In the genomic region with DNA sequence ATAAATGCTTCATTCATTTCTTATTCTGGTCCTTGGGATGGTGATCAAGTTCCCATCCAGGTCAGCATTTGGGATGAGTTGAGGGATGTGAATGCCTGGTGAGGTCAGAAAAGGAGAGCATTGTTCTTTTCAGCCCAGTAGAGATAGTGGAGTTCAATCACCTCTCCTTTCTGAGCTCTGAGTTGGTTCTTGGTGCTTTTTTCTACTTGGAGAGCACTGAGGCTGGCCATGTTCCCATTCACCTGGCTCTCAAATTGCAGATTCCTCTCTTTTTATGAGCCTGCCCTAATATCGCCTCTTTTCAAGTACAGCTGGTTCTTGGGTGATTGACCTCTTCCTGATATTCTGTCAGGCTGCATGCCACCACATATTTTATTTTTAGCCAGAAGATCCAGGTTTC, we compare ENCODE assay signal across 1 cellular context.
TF ChIP-seq lines count a peak whose summit lies in the region.

No MANE protein-coding gene starts in this region.

TF ChIP-seq in K562, 482 proteins besides CTCF, POLR2A, EP300 and RAD21:
- TF ChIP-seq, protein P1, sequence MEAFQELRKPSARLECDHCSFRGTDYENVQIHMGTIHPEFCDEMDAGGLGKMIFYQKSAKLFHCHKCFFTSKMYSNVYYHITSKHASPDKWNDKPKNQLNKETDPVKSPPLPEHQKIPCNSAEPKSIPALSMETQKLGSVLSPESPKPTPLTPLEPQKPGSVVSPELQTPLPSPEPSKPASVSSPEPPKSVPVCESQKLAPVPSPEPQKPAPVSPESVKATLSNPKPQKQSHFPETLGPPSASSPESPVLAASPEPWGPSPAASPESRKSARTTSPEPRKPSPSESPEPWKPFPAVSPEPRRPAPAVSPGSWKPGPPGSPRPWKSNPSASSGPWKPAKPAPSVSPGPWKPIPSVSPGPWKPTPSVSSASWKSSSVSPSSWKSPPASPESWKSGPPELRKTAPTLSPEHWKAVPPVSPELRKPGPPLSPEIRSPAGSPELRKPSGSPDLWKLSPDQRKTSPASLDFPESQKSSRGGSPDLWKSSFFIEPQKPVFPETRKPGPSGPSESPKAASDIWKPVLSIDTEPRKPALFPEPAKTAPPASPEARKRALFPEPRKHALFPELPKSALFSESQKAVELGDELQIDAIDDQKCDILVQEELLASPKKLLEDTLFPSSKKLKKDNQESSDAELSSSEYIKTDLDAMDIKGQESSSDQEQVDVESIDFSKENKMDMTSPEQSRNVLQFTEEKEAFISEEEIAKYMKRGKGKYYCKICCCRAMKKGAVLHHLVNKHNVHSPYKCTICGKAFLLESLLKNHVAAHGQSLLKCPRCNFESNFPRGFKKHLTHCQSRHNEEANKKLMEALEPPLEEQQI (IDR thresholded peaks at IDR 0.05): no peak
- TF ChIP-seq ZNF551 (CRISPR knock-in tag; IDR thresholded peaks at IDR 0.05) (no peak), TAL1 (IDR thresholded peaks at IDR 0.05) (no peak), ZNF282 (CRISPR knock-in tag; IDR thresholded peaks at IDR 0.05) (no peak), SMARCA4 (IDR thresholded peaks at IDR 0.05) (no peak), KHSRP (IDR thresholded peaks at IDR 0.05) (no peak), KLF13 (tag; IDR thresholded peaks at IDR 0.05; ENCODE audit: borderline replicate concordance, low read depth) (no peak), TRIM24 (IDR thresholded peaks at IDR 0.05) (no peak), ARID1B (IDR thresholded peaks at IDR 0.05) (no peak), SREBF1 (IDR thresholded peaks at IDR 0.05; ENCODE audit: borderline replicate concordance, low read depth, low read length) (no peak), NR2F6 (CRISPR knock-in tag; IDR thresholded peaks at IDR 0.05) (no peak), HNRNPUL1 (IDR thresholded peaks at IDR 0.05; ENCODE audit: low read length) (no peak), BCL6 (CRISPR knock-in tag; IDR thresholded peaks at IDR 0.05) (no peak), HLTF (IDR thresholded peaks at IDR 0.05) (no peak), MIER1 (IDR thresholded peaks at IDR 0.05; ENCODE audit: low read depth) (no peak)
- TF ChIP-seq, protein P2, sequence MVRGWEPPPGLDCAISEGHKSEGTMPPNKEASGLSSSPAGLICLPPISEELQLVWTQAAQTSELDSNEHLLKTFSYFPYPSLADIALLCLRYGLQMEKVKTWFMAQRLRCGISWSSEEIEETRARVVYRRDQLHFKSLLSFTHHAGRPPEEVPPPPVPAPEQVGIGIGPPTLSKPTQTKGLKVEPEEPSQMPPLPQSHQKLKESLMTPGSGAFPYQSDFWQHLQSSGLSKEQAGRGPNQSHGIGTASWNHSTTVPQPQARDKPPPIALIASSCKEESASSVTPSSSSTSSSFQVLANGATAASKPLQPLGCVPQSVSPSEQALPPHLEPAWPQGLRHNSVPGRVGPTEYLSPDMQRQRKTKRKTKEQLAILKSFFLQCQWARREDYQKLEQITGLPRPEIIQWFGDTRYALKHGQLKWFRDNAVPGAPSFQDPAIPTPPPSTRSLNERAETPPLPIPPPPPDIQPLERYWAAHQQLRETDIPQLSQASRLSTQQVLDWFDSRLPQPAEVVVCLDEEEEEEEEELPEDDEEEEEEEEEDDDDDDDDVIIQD (CRISPR knock-in tag; IDR thresholded peaks at IDR 0.05): no peak
- TF ChIP-seq, protein P3, sequence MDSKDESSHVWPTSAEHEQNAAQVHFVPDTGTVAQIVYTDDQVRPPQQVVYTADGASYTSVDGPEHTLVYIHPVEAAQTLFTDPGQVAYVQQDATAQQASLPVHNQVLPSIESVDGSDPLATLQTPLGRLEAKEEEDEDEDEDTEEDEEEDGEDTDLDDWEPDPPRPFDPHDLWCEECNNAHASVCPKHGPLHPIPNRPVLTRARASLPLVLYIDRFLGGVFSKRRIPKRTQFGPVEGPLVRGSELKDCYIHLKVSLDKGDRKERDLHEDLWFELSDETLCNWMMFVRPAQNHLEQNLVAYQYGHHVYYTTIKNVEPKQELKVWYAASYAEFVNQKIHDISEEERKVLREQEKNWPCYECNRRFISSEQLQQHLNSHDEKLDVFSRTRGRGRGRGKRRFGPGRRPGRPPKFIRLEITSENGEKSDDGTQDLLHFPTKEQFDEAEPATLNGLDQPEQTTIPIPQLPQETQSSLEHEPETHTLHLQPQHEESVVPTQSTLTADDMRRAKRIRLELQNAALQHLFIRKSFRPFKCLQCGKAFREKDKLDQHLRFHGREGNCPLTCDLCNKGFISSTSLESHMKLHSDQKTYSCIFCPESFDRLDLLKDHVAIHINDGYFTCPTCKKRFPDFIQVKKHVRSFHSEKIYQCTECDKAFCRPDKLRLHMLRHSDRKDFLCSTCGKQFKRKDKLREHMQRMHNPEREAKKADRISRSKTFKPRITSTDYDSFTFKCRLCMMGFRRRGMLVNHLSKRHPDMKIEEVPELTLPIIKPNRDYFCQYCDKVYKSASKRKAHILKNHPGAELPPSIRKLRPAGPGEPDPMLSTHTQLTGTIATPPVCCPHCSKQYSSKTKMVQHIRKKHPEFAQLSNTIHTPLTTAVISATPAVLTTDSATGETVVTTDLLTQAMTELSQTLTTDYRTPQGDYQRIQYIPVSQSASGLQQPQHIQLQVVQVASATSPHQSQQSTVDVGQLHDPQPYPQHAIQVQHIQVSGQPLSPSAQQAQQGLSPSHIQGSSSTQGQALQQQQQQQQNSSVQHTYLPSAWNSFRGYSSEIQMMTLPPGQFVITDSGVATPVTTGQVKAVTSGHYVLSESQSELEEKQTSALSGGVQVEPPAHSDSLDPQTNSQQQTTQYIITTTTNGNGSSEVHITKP (IDR thresholded peaks at IDR 0.05; ENCODE audit: partially characterized antibody): no peak
- TF ChIP-seq, protein P4, sequence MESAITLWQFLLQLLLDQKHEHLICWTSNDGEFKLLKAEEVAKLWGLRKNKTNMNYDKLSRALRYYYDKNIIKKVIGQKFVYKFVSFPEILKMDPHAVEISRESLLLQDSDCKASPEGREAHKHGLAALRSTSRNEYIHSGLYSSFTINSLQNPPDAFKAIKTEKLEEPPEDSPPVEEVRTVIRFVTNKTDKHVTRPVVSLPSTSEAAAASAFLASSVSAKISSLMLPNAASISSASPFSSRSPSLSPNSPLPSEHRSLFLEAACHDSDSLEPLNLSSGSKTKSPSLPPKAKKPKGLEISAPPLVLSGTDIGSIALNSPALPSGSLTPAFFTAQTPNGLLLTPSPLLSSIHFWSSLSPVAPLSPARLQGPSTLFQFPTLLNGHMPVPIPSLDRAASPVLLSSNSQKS (CRISPR knock-in tag; IDR thresholded peaks at IDR 0.05): no peak
